8 cellular contexts compared by ENCODE assay signal in the genomic region with DNA sequence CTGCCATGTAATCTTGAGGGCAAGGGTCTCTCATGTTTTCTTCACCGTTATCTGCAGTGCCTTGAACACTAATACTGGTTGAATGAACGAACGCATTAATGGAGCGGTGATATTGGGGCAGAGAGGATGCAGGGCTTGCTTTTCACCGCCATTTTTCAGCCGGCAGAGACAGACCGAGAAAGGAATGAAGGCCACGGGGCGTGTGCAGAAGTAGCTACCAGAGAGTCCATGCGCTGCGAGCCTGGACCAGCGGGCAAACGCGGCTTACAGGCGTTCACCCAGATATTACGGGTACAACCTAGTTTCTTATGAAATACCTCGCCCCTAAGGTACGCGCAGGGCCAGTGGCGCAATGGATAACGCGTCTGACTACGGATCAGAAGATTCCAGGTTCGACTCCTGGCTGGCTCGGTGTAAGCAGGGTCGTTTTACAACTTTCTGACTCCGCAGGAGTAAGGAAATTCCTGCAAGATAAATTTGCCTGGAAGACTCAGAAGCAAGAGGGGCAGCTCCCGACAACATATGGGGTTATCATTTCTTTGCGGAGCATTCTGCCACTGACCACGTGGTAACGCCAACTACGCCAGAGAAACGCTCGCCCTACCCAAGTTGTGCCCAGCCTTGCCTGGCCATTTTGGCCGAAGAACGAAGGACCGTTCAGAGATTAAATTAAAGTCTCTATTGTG. TPM values are rescaled to one million over a fixed set of nuclear protein-coding genes. Genes with fewer than 3 reads are reported as not detected.
DNase-seq lines count a peak whose midpoint lies in the region; ATAC-seq, FAIRE-seq and TF ChIP-seq lines count a peak whose summit lies in the region.

No MANE protein-coding gene starts in this region.

- POLR2A ChIA-PET in HepG2 (lab: Yijun Ruan, JAX): interaction anchor here (0.9 to 4.0 kb wide), 15 partner anchors 11 to 413 kb away, joined by 4 to 68 read pairs (median 5); partner anchors contain the start of gene BTN2A2

- FAIRE-seq in HepG2 (lab: Jason Lieb, UNC): peak; percentile 36

- peak overlapping the region; percentile 93 for H3K4me3 Mint-ChIP-seq in activated CD4-positive, alpha-beta T cell treated with anti-CD3 and anti-CD28 coated beads, Interleukin-2, amount 10 ng/mL, durations not matched to agents 24 days and 14 days

- peaks cover 2% of the 10 kb centered on the region for H3K27me3 Mint-ChIP-seq in activated CD4-positive, alpha-beta T cell treated with anti-CD3 and anti-CD28 coated beads, Interleukin-2, amount 10 ng/mL, durations not matched to agents 24 days and 14 days

- peak; percentile 32 to 46; a peak in 1 of 4 replicates for TF ChIP-seq POLR2A in HepG2 (IDR thresholded peaks at IDR 0.05; ENCODE audit: insufficient read depth in 1 of 2, low read depth in 2 of 2, low read length in 2 of 2)

- H3K27me3 ChIP-seq in HepG2 (ENCODE audit: control insufficient read depth in 1 of 2, insufficient read depth in 2 of 2, low read length in 2 of 2): no peaks in the 10 kb centered on the region

- peak overlapping the region; percentile 97 for H2AFZ ChIP-seq in HepG2 (ENCODE audit: low read length)

- H3K27ac ChIP-seq in coronary artery (peak overlapping the region; percentile 84 to 91), HepG2 (ENCODE audit: extremely low read length, insufficient read depth, low read length) (peak overlapping the region; percentile 74)

- H3K4me1 ChIP-seq in HepG2 (ENCODE audit: insufficient read depth, low read length): peaks cover 43% of the 10 kb centered on the region

- peak; percentile 80 for DNase-seq in AG20443 (ENCODE audit: low spot score)
- DNase-seq in NCI-H524 treated with DMSO at 0.1 percent for 48 hours (lab: John Stamatoyannopoulos, UW): peak; percentile 85
- peak; percentile 96 for DNase-seq in activated CD4-positive, alpha-beta T cell treated with anti-CD3 and anti-CD28 coated beads, Interleukin-2, amount 10 ng/mL, durations not matched to agents 24 days and 14 days
- peak; percentile 95 for DNase-seq in coronary artery (ENCODE audit: low spot score)
- DNase-seq in HepG2 (ENCODE audit: low spot score): peak; percentile 97
- DNase-seq in stimulated activated CD4-positive, alpha-beta T cell treated with anti-CD3 and anti-CD28 coated beads, Interleukin-2, amount 100 ng/mL, for 4 hours (ENCODE audit: low read depth): peak; percentile 87

- peak overlapping the region; percentile 75 for H3K4me2 ChIP-seq in HepG2 (ENCODE audit: low read depth, low read length)

- H3K36me3 ChIP-seq in HepG2 (replicated peaks in 1 of 2; ENCODE audit: control insufficient read depth in 1 of 2, insufficient read depth in 2 of 2, low read length in 2 of 2): peaks cover 0 to under 1% of the 10 kb centered on the region in 2 experiments; a peak in 2 of 5 replicates

- no peak for TF ChIP-seq CTCF in coronary artery (IDR thresholded peaks at IDR 0.05)
- TF ChIP-seq CTCF in HepG2 (CRISPR knock-in tag; IDR thresholded peaks at IDR 0.05): peak; percentile 42

- 2% methylated on average over 37 of the region's 37 CpGs for WGBS in HepG2 (ENCODE audit: low lambda C conversion rate)

- TSS peak; percentile 59 for BruUV-seq in HepG2 (replicated peaks; lab: Mats Ljungman, UMichigan)

- peak overlapping the region; percentile 95 for H3K27ac Mint-ChIP-seq in activated CD4-positive, alpha-beta T cell treated with anti-CD3 and anti-CD28 coated beads, Interleukin-2, amount 10 ng/mL, durations not matched to agents 24 days and 14 days

- H3K9me3 ChIP-seq in HepG2 (ENCODE audit: low read length): no peaks in the 10 kb centered on the region

- H3K9ac ChIP-seq in HepG2 (ENCODE audit: insufficient read depth, low read depth, low read length): peak overlapping the region; percentile 79

- H3K36me3 Mint-ChIP-seq in activated CD4-positive, alpha-beta T cell treated with anti-CD3 and anti-CD28 coated beads, Interleukin-2, amount 10 ng/mL, durations not matched to agents 24 days and 14 days (ENCODE audit: low read depth): peaks cover 23% of the 10 kb centered on the region

- CTCF ChIA-PET in HepG2 (lab: Yijun Ruan, JAX; ENCODE audit: low intra/inter-chr PET ratio, low total read pairs): no interaction called here

- peaks cover 54% of the 10 kb centered on the region for H3K4me1 Mint-ChIP-seq in activated CD4-positive, alpha-beta T cell treated with anti-CD3 and anti-CD28 coated beads, Interleukin-2, amount 10 ng/mL, durations not matched to agents 24 days and 14 days

- peaks cover 18% of the 10 kb centered on the region for H3K79me2 ChIP-seq in HepG2 (ENCODE audit: insufficient read depth, low read length)

- intact Hi-C loops in activated CD4-positive, alpha-beta T cell treated with anti-CD3 and anti-CD28 coated beads, Interleukin-2, amount 10 ng/mL, durations not matched to agents 24 days and 14 days (cut with micrococcal nuclease): loop anchor here (1.0 to 5.0 kb wide), 8 partner anchors 16 to 350 kb away; partner anchors contain the start of gene ABT1
- intact Hi-C loops in HepG2 (cut with micrococcal nuclease; ENCODE audit: unreplicated experiment): loop anchor here (1.0 to 10.0 kb wide), 6 partner anchors 16 to 513 kb away; a partner anchor contains a TSS

- TF ChIP-seq RAD21 in HepG2 (CRISPR knock-in tag; IDR thresholded peaks at IDR 0.05): no peak; the same call in none of the 2 replicates

- H4K20me1 ChIP-seq in HepG2 (ENCODE audit: insufficient read depth, low read length): no peaks in the 10 kb centered on the region

- peak; percentile 41 for ATAC-seq in GM19324 (IDR thresholded peaks at IDR 0.05; ENCODE audit: low FRiP score, unreplicated experiment)
- peak; percentile 32 for ATAC-seq in HG03457 (IDR thresholded peaks at IDR 0.05; ENCODE audit: unreplicated experiment)
- peak; percentile 82 for ATAC-seq in HepG2

- H3K9me3 Mint-ChIP-seq in activated CD4-positive, alpha-beta T cell treated with anti-CD3 and anti-CD28 coated beads, Interleukin-2, amount 10 ng/mL, durations not matched to agents 24 days and 14 days: no peaks in the 10 kb centered on the region

- H3K4me3 ChIP-seq in coronary artery (peak overlapping the region; percentile 86), HepG2 (replicated peaks in 1 of 3; ENCODE audit: insufficient read depth in 1 of 3, low read depth in 2 of 3, low read length in 3 of 3) (peak overlapping the region; percentile 83 to 89 (median 83))

- in situ Hi-C loops in HepG2 (cut with HindIII; ENCODE audit: extremely low pct_ligation_motif_present, low pct_unique_long_range_greater_than_20kb): no loop called here

- TF ChIP-seq EP300 in HepG2 (IDR thresholded peaks at IDR 0.05; ENCODE audit: low read depth in 2 of 2, low read length in 2 of 2) (peak; percentile 42 to 47; a peak in 1 of 4 replicates), HepG2 (CRISPR knock-in tag; IDR thresholded peaks at IDR 0.05; ENCODE audit: borderline replicate concordance) (0 out of 2 replicates have a peak, but pooled peaks have one; percentile 29)

RNA-seq across cellular contexts. Expression of gene HMGN4, which starts 0.9 kb away (rescaled TPM):
- 81.6 and 83.4 TPM in 2 replicates for total RNA-seq in activated CD4-positive, alpha-beta T cell treated with anti-CD3 and anti-CD28 coated beads, Interleukin-2, amount 10 ng/mL, durations not matched to agents 24 days and 14 days
- 52.1 and 79.1 TPM in 2 replicates for total RNA-seq in HepG2 (2016; rRNA removed; fragmentation: Illumina TruSeq; extraction: Trizol)
- 14.1 and 14.2 TPM in 2 replicates for total RNA-seq in HepG2 (2016; cell fraction: cytosol; rRNA removed; fragmentation: Illumina TruSeq; extraction: Trizol; ENCODE audit: low read depth)
- 57.3 and 82.0 TPM in 2 replicates for total RNA-seq in HepG2 (2016; cell fraction: insoluble cytoplasmic fraction; rRNA removed; fragmentation: Illumina TruSeq; extraction: Trizol)
- 39.7 and 45.8 TPM in 2 replicates for total RNA-seq in HepG2 (2016; cell fraction: membrane; rRNA removed; fragmentation: Illumina TruSeq; extraction: Trizol)
- total RNA-seq in HepG2 (2016; cell fraction: nucleus; rRNA removed; fragmentation: Illumina TruSeq; extraction: Trizol): 25.0 and 25.1 TPM in 2 replicates
- 35.2 and 39.9 TPM in 2 replicates for polyA plus RNA-seq in HepG2 (2011; rRNA removed)
- polyA plus RNA-seq in HepG2 (2011; cell fraction: cytosol; rRNA removed): 30.0 and 36.6 TPM in 2 replicates
- 17.1 and 20.4 TPM in 2 replicates for polyA plus RNA-seq in HepG2 (2011; cell fraction: nucleus; rRNA removed)
- polyA plus RNA-seq in HepG2 (2012): 43.4 and 46.6 TPM in 2 replicates
- 7.3 and 12.1 TPM in 2 replicates for polyA plus RNA-seq in HepG2 (2016; cell fraction: cytosol; fragmentation: Illumina TruSeq; extraction: Trizol; ENCODE audit: low read depth)
- polyA plus RNA-seq in HepG2 (2016; cell fraction: insoluble cytoplasmic fraction; fragmentation: Illumina TruSeq; extraction: Trizol; ENCODE audit: low read depth): 70.8 and 81.5 TPM in 2 replicates
- 23.8 and 31.2 TPM in 2 replicates for polyA plus RNA-seq in HepG2 (2016; cell fraction: membrane; fragmentation: Illumina TruSeq; extraction: Trizol; ENCODE audit: low read depth)
- 36.5 and 38.4 TPM in 2 replicates for polyA plus RNA-seq in HepG2 (2016; cell fraction: nucleus; fragmentation: Illumina TruSeq; extraction: Trizol; ENCODE audit: insufficient read depth, low read depth)
- polyA minus RNA-seq in HepG2 (2011; rRNA and poly(A)+ RNA removed; ENCODE audit: low replicate concordance): 13.7 and 15.1 TPM in 2 replicates
- polyA minus RNA-seq in HepG2 (2011; cell fraction: cytosol; rRNA and poly(A)+ RNA removed): 19.8 and 21.2 TPM in 2 replicates
- 6.7 and 13.2 TPM in 2 replicates for polyA minus RNA-seq in HepG2 (2011; cell fraction: nucleus; rRNA and poly(A)+ RNA removed)

RNA-seq across cellular contexts. Expression of gene BTN1A1, which starts 37.2 kb away (rescaled TPM):
- total RNA-seq in activated CD4-positive, alpha-beta T cell treated with anti-CD3 and anti-CD28 coated beads, Interleukin-2, amount 10 ng/mL, durations not matched to agents 24 days and 14 days: 0.07 TPM in 1 of 2 replicates, not detected in the other
- not detected in 2 replicates for total RNA-seq in HepG2 (2016; rRNA removed; fragmentation: Illumina TruSeq; extraction: Trizol)
- total RNA-seq in HepG2 (2016; cell fraction: cytosol; rRNA removed; fragmentation: Illumina TruSeq; extraction: Trizol; ENCODE audit: low read depth): not detected in 2 replicates
- not detected in 2 replicates for total RNA-seq in HepG2 (2016; cell fraction: insoluble cytoplasmic fraction; rRNA removed; fragmentation: Illumina TruSeq; extraction: Trizol)
- total RNA-seq in HepG2 (2016; cell fraction: membrane; rRNA removed; fragmentation: Illumina TruSeq; extraction: Trizol): not detected in 2 replicates
- total RNA-seq in HepG2 (2016; cell fraction: nucleus; rRNA removed; fragmentation: Illumina TruSeq; extraction: Trizol): not detected in 2 replicates
- 0.04 and 0.12 TPM in 2 replicates for polyA plus RNA-seq in HepG2 (2011; rRNA removed)
- 0.04 and 0.08 TPM in 2 replicates for polyA plus RNA-seq in HepG2 (2011; cell fraction: cytosol; rRNA removed)
- polyA plus RNA-seq in HepG2 (2011; cell fraction: nucleus; rRNA removed): not detected in 2 replicates
- polyA plus RNA-seq in HepG2 (2012): 0.05 and 0.07 TPM in 2 replicates
- not detected in 2 replicates for polyA plus RNA-seq in HepG2 (2016; cell fraction: cytosol; fragmentation: Illumina TruSeq; extraction: Trizol; ENCODE audit: low read depth)
- not detected in 2 replicates for polyA plus RNA-seq in HepG2 (2016; cell fraction: insoluble cytoplasmic fraction; fragmentation: Illumina TruSeq; extraction: Trizol; ENCODE audit: low read depth)
- polyA plus RNA-seq in HepG2 (2016; cell fraction: membrane; fragmentation: Illumina TruSeq; extraction: Trizol; ENCODE audit: low read depth): not detected in 2 replicates
- polyA plus RNA-seq in HepG2 (2016; cell fraction: nucleus; fragmentation: Illumina TruSeq; extraction: Trizol; ENCODE audit: insufficient read depth, low read depth): not detected in 2 replicates
- not detected in 2 replicates for polyA minus RNA-seq in HepG2 (2011; rRNA and poly(A)+ RNA removed; ENCODE audit: low replicate concordance)
- not detected in 2 replicates for polyA minus RNA-seq in HepG2 (2011; cell fraction: cytosol; rRNA and poly(A)+ RNA removed)
- not detected in 2 replicates for polyA minus RNA-seq in HepG2 (2011; cell fraction: nucleus; rRNA and poly(A)+ RNA removed)

RNA-seq across cellular contexts. Expression of gene ABT1, which starts 59.5 kb away (rescaled TPM):
- total RNA-seq in activated CD4-positive, alpha-beta T cell treated with anti-CD3 and anti-CD28 coated beads, Interleukin-2, amount 10 ng/mL, durations not matched to agents 24 days and 14 days: 31.9 and 32.1 TPM in 2 replicates
- total RNA-seq in HepG2 (2016; rRNA removed; fragmentation: Illumina TruSeq; extraction: Trizol): 38.4 and 50.8 TPM in 2 replicates
- total RNA-seq in HepG2 (2016; cell fraction: cytosol; rRNA removed; fragmentation: Illumina TruSeq; extraction: Trizol; ENCODE audit: low read depth): 6.2 and 6.4 TPM in 2 replicates
- 39.5 and 50.0 TPM in 2 replicates for total RNA-seq in HepG2 (2016; cell fraction: insoluble cytoplasmic fraction; rRNA removed; fragmentation: Illumina TruSeq; extraction: Trizol)
- 18.4 and 20.2 TPM in 2 replicates for total RNA-seq in HepG2 (2016; cell fraction: membrane; rRNA removed; fragmentation: Illumina TruSeq; extraction: Trizol)
- 17.8 and 18.7 TPM in 2 replicates for total RNA-seq in HepG2 (2016; cell fraction: nucleus; rRNA removed; fragmentation: Illumina TruSeq; extraction: Trizol)
- 37.4 and 38.4 TPM in 2 replicates for polyA plus RNA-seq in HepG2 (2011; rRNA removed)
- 33.8 and 41.1 TPM in 2 replicates for polyA plus RNA-seq in HepG2 (2011; cell fraction: cytosol; rRNA removed)
- polyA plus RNA-seq in HepG2 (2011; cell fraction: nucleus; rRNA removed): 18.1 and 19.0 TPM in 2 replicates
- 15.8 and 17.3 TPM in 2 replicates for polyA plus RNA-seq in HepG2 (2012)
- 5.3 and 6.1 TPM in 2 replicates for polyA plus RNA-seq in HepG2 (2016; cell fraction: cytosol; fragmentation: Illumina TruSeq; extraction: Trizol; ENCODE audit: low read depth)
- 49.1 and 55.1 TPM in 2 replicates for polyA plus RNA-seq in HepG2 (2016; cell fraction: insoluble cytoplasmic fraction; fragmentation: Illumina TruSeq; extraction: Trizol; ENCODE audit: low read depth)
- polyA plus RNA-seq in HepG2 (2016; cell fraction: membrane; fragmentation: Illumina TruSeq; extraction: Trizol; ENCODE audit: low read depth): 14.0 and 15.3 TPM in 2 replicates
- polyA plus RNA-seq in HepG2 (2016; cell fraction: nucleus; fragmentation: Illumina TruSeq; extraction: Trizol; ENCODE audit: insufficient read depth, low read depth): 23.9 and 25.0 TPM in 2 replicates
- polyA minus RNA-seq in HepG2 (2011; rRNA and poly(A)+ RNA removed; ENCODE audit: low replicate concordance): 20.6 and 39.2 TPM in 2 replicates
- 13.6 and 14.0 TPM in 2 replicates for polyA minus RNA-seq in HepG2 (2011; cell fraction: cytosol; rRNA and poly(A)+ RNA removed)
- 31.2 and 33.4 TPM in 2 replicates for polyA minus RNA-seq in HepG2 (2011; cell fraction: nucleus; rRNA and poly(A)+ RNA removed)

Comparison
In these comparisons a context has a peak if more than half of its experiments do, and no peak if none do; other contexts are left out.
1. Peak in every context shown above with its lines: DNase-seq, ATAC-seq, H3K4me3 ChIP-seq and H3K27ac ChIP-seq.
2. ATAC-seq: peak in every context shown above with its lines; median percentile 82 in HepG2; 41 in GM19324; 32 in HG03457.